In the genomic region with DNA sequence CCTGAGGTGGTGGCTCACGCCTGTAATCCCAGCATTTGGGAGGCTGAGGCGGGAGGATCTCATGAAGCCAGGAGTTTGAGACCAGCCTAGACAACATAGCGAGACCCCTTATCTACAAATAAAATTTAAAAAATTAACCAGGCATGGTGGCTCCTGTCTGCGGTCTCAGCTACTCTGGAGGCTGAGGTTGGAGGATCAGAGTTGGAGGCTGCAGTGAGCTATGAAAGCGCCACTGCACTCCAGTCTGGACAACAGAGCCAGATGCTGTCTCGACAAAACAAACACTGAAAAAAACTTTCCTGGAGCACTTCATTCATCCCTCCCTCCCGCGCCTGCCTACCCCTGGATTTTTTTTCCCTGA, we compare ENCODE assay signal across 1 cellular context.
TF ChIP-seq lines count a peak whose summit lies in the region.

No MANE protein-coding gene starts in this region.

TF ChIP-seq in HEK293T, 16 proteins besides CTCF, POLR2A, EP300 and RAD21 (continued from another document):
- TF ChIP-seq SUZ12 (IDR thresholded peaks at IDR 0.05), result no peak
